ENCODE assay signal across 37 cellular contexts in the genomic region with DNA sequence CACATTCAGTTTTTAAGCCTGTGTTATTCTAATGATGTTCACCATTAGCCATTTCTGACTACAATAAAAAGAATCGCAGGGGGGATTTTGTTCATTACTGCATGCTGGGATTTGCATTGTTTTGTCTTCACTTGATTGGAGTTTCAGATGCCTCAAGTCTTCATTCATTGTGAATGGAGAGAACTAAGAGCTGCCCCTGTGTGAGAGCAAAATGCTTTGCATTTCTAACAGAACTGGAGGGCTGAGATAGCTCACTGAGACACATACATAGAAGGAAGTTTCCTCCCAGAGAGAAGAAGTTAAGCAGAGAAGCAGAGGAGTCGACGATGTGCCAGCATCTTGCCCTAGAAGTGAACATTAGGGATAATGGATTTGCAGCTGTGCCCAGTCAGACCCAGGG.
"Had no signal": no experiment of that assay in that cellular context is flagged by ENCODE, and none has a peak within 500 bp of the region (broad histone marks: within the 10 kb centered on the region; RNA-seq: fewer than 3 reads in every experiment).

No MANE protein-coding gene starts in this region.

- H3K4me1 ChIP-seq: ascending aorta, lower lobe of right lung, parathyroid adenoma, psoas muscle, right atrium auricular region, stomach, thyroid gland, upper lobe of right lung had no signal

- H3K36me3 Mint-ChIP-seq: activated naive CD4-positive, alpha-beta T cell treated with anti-CD3 and anti-CD28 coated beads, Interleukin-2, amount 10 ng/mL, durations not matched to agents 7 days and 5 days; activated naive CD8-positive, alpha-beta T cell treated with anti-CD3 and anti-CD28 coated beads, Interleukin-2, amount 10 ng/mL, durations not matched to agents 7 days and 5 days; immature natural killer cell; stimulated activated memory B cell treated with anti-CD40 and anti-IgM and Interleukin-4, amounts not matched to agents 10 μg/mL and 1 μg/mL and 100 μg/mL, for 72 hours had no signal

- H3K79me2 ChIP-seq: parathyroid adenoma had no signal

- H3K27ac ChIP-seq: ascending aorta, brain microvascular endothelial cell, coronary artery, lower lobe of right lung, parathyroid adenoma, psoas muscle, right atrium auricular region, stomach, thyroid gland, upper lobe of right lung, WERI-Rb-1 had no signal

- H3K4me3 ChIP-seq: ascending aorta, coronary artery, dorsolateral prefrontal cortex, lower lobe of right lung, mucosa of descending colon, psoas muscle, right atrium auricular region, smooth muscle cell, stomach, thyroid gland, upper lobe of right lung had no signal

- H2AFZ ChIP-seq: parathyroid adenoma had no signal

- H3K9me3 Mint-ChIP-seq: immature natural killer cell; nephron; stimulated activated memory B cell treated with anti-CD40 and anti-IgM and Interleukin-4, amounts not matched to agents 10 μg/mL and 1 μg/mL and 100 μg/mL, for 72 hours; T-helper 1 cell treated with Interleukin-12 subunit alpha and Interleukin-12 subunit beta and Interleukin-4 antibody, amounts not matched to agents 30 μg/mL and 1 μg/mL, for 36 hours had no signal

- H3K4me2 ChIP-seq: smooth muscle cell had no signal

- ATAC-seq: effector memory CD8-positive, alpha-beta T cell; lower lobe of right lung; mucosa of descending colon; psoas muscle; stimulated activated memory B cell treated with anti-CD40 and anti-IgM and Interleukin-4, amounts not matched to agents 10 μg/mL and 1 μg/mL and 100 μg/mL, for 72 hours; upper lobe of right lung had no signal

- H3K27ac Mint-ChIP-seq: activated CD4-positive, alpha-beta memory T cell treated with anti-CD3 and anti-CD28 coated beads, Interleukin-2, amount 10 ng/mL, durations not matched to agents 7 days and 5 days; activated CD4-positive, alpha-beta T cell treated with anti-CD3 and anti-CD28 coated beads, Interleukin-2, amount 10 ng/mL, durations not matched to agents 7 days and 5 days; activated naive CD4-positive, alpha-beta T cell treated with anti-CD3 and anti-CD28 coated beads, Interleukin-2, amount 10 ng/mL, durations not matched to agents 7 days and 5 days; activated naive CD8-positive, alpha-beta T cell treated with anti-CD3 and anti-CD28 coated beads, Interleukin-2, amount 10 ng/mL, durations not matched to agents 7 days and 5 days; activated T-cell treated with anti-CD3 and anti-CD28 coated beads, Interleukin-2, amount 50 U/mL, for 24 hours; effector memory CD8-positive, alpha-beta T cell; immature natural killer cell; nephron; stimulated activated memory B cell treated with anti-CD40 and anti-IgM and Interleukin-4, amounts not matched to agents 10 μg/mL and 1 μg/mL and 100 μg/mL, for 72 hours; T-helper 1 cell treated with Interleukin-12 subunit alpha and Interleukin-12 subunit beta and Interleukin-4 antibody, amounts not matched to agents 30 μg/mL and 1 μg/mL, for 36 hours had no signal

- H3K27me3 ChIP-seq: ascending aorta, brain microvascular endothelial cell, dorsolateral prefrontal cortex, right atrium auricular region, stomach, thyroid gland, upper lobe of right lung had no signal

- H3K27me3 Mint-ChIP-seq: activated CD4-positive, alpha-beta memory T cell treated with anti-CD3 and anti-CD28 coated beads, Interleukin-2, amount 10 ng/mL, durations not matched to agents 7 days and 5 days; activated naive CD4-positive, alpha-beta T cell treated with anti-CD3 and anti-CD28 coated beads, Interleukin-2, amount 10 ng/mL, durations not matched to agents 7 days and 5 days; activated naive CD8-positive, alpha-beta T cell treated with anti-CD3 and anti-CD28 coated beads, Interleukin-2, amount 10 ng/mL, durations not matched to agents 7 days and 5 days; activated T-cell treated with anti-CD3 and anti-CD28 coated beads, Interleukin-2, amount 50 U/mL, for 24 hours; stimulated activated memory B cell treated with anti-CD40 and anti-IgM and Interleukin-4, amounts not matched to agents 10 μg/mL and 1 μg/mL and 100 μg/mL, for 72 hours had no signal

- H3K9ac ChIP-seq: parathyroid adenoma had no signal

- H3K4me1 Mint-ChIP-seq: activated CD4-positive, alpha-beta memory T cell treated with anti-CD3 and anti-CD28 coated beads, Interleukin-2, amount 10 ng/mL, durations not matched to agents 7 days and 5 days; activated CD4-positive, alpha-beta T cell treated with anti-CD3 and anti-CD28 coated beads, Interleukin-2, amount 10 ng/mL, durations not matched to agents 7 days and 5 days; activated naive CD4-positive, alpha-beta T cell treated with anti-CD3 and anti-CD28 coated beads, Interleukin-2, amount 10 ng/mL, durations not matched to agents 7 days and 5 days; activated naive CD8-positive, alpha-beta T cell treated with anti-CD3 and anti-CD28 coated beads, Interleukin-2, amount 10 ng/mL, durations not matched to agents 7 days and 5 days; immature natural killer cell; nephron; stimulated activated memory B cell treated with anti-CD40 and anti-IgM and Interleukin-4, amounts not matched to agents 10 μg/mL and 1 μg/mL and 100 μg/mL, for 72 hours had no signal

- H3K4me3 Mint-ChIP-seq: activated CD4-positive, alpha-beta memory T cell treated with anti-CD3 and anti-CD28 coated beads, Interleukin-2, amount 10 ng/mL, durations not matched to agents 7 days and 5 days; activated CD4-positive, alpha-beta T cell treated with anti-CD3 and anti-CD28 coated beads, Interleukin-2, amount 10 ng/mL, durations not matched to agents 7 days and 5 days; activated naive CD4-positive, alpha-beta T cell treated with anti-CD3 and anti-CD28 coated beads, Interleukin-2, amount 10 ng/mL, durations not matched to agents 7 days and 5 days; activated naive CD8-positive, alpha-beta T cell treated with anti-CD3 and anti-CD28 coated beads, Interleukin-2, amount 10 ng/mL, durations not matched to agents 7 days and 5 days; activated T-cell treated with anti-CD3 and anti-CD28 coated beads, Interleukin-2, amount 50 U/mL, for 24 hours; effector memory CD8-positive, alpha-beta T cell; immature natural killer cell; nephron; stimulated activated memory B cell treated with anti-CD40 and anti-IgM and Interleukin-4, amounts not matched to agents 10 μg/mL and 1 μg/mL and 100 μg/mL, for 72 hours; T-helper 1 cell treated with Interleukin-12 subunit alpha and Interleukin-12 subunit beta and Interleukin-4 antibody, amounts not matched to agents 30 μg/mL and 1 μg/mL, for 36 hours had no signal

- DNase-seq: activated CD4-positive, alpha-beta memory T cell treated with anti-CD3 and anti-CD28 coated beads, Interleukin-2, amount 10 ng/mL, durations not matched to agents 7 days and 5 days; activated CD4-positive, alpha-beta T cell treated with anti-CD3 and anti-CD28 coated beads, Interleukin-2, amount 10 ng/mL, durations not matched to agents 7 days and 5 days; activated CD4-positive, CD25-positive, alpha-beta regulatory T cell treated with anti-CD3 and anti-CD28 coated beads, Interleukin-2, amount 50 U/mL, for 72 hours; activated CD8-positive, alpha-beta memory T cell treated with anti-CD3 and anti-CD28 coated beads, Interleukin-2, amount 50 U/mL, for 48 hours; activated gamma-delta T cell; activated naive CD4-positive, alpha-beta T cell treated with anti-CD3 and anti-CD28 coated beads, Interleukin-2, amount 10 ng/mL, durations not matched to agents 7 days and 5 days; activated naive CD8-positive, alpha-beta T cell treated with anti-CD3 and anti-CD28 coated beads, Interleukin-2, amount 10 ng/mL, durations not matched to agents 7 days and 5 days; activated T-cell treated with anti-CD3 and anti-CD28 coated beads, Interleukin-2, amount 50 U/mL, for 24 hours; brain microvascular endothelial cell; dorsolateral prefrontal cortex; effector memory CD8-positive, alpha-beta T cell; head of caudate nucleus; hippocampal formation; immature natural killer cell; kidney; lower lobe of right lung; mesenchymal stem cell; mucosa of descending colon; nucleus accumbens; psoas muscle; stimulated activated CD4-positive, alpha-beta T cell treated with anti-CD3 and anti-CD28 coated beads, Interleukin-1b, Interleukin-23, amount 100 ng/mL, for 48 hours; stimulated activated CD4-positive, alpha-beta T cell treated with anti-CD3 and anti-CD28 coated beads, Interleukin-4, amount 100 ng/mL, for 4 hours; stimulated activated CD8-positive, alpha-beta memory T cell treated with anti-CD3 and anti-CD28 coated beads, Interleukin-4, amount 100 ng/mL, for 48 hours; stomach; SW 1271; T-helper 9 cell; thyroid gland; upper lobe of right lung; WERI-Rb-1 had no signal

- H3K9me3 ChIP-seq: ascending aorta, lower lobe of right lung, mucosa of descending colon, psoas muscle, right atrium auricular region, stomach, thyroid gland, upper lobe of right lung had no signal

- H3K36me3 ChIP-seq: ascending aorta, brain microvascular endothelial cell, lower lobe of right lung, right atrium auricular region, stomach, thyroid gland, upper lobe of right lung, WERI-Rb-1 had no signal
